ENCODE assay signal across 8 cellular contexts in the genomic region with DNA sequence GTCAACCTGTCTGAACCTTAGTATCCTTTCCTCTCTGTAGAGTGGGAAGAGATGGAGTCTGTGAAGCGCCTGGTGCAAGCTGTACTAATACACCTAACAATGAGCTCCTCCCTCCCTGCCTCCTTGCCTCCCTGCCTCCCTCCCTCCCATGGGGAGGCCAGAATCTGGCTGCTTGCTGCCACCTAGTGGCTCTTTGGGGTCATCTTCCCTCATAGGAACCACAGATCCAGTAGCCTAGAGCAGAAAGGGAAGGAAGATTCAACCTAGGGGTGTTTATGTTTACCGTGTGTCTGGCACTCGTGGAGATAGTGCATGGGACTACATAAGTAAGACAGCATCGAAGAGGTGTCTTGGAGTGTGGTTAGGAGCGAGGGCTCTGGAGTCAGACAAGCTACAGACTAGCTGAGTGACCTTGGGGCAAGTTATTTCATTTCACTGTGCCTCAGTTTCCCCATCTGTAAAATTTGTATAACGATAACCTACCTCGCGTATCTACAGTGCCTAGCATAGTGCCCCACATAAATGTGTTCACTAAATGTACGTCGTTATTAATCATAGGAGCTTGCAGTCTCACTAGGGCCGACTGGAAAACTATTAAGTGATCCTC. TPM values are rescaled to one million over a fixed set of nuclear protein-coding genes. Genes with fewer than 3 reads are reported as not detected.
A peak's percentile ranks its signal among the peaks of the same experiment; 100 is the strongest.
DNase-seq lines count a peak whose midpoint lies in the region; ATAC-seq and TF ChIP-seq lines count a peak whose summit lies in the region.

No MANE protein-coding gene starts in this region.

- in situ Hi-C loops in gastrocnemius medialis (cut with MboI; ENCODE audit: low sequenced_read_pairs in 4 of 4) = loop anchor here in 1 of 4 donors (25.0 kb wide), 1 partner anchor 154 kb away; the partner anchor contains the start of genes FOXM1, RHNO1 and TULP3

- intact Hi-C loops in right cardiac atrium (cut with DNase I) = no loop called here
- intact Hi-C loops in gastrocnemius medialis (cut with DNase I; ENCODE audit: low total_unique reads) = loop anchor here (10.0 kb wide), 1 partner anchor 187 kb away; the partner anchor contains the start of gene TEX52

- TF ChIP-seq CTCF in GM20000 (IDR thresholded peaks at IDR 0.05; ENCODE audit: extremely low read depth, missing control alignments) = peak; percentile 60
- peak; percentile 48 to 79 (median 64) for TF ChIP-seq CTCF in gastrocnemius medialis (IDR thresholded peaks at IDR 0.05 in 4 of 5, conservative IDR thresholded peaks at IDR 0.05 in 1 of 5)

- peaks cover 0 to 27% of the 10 kb centered on the region in 2 donors for H3K36me3 ChIP-seq in gastrocnemius medialis

- H3K4me1 ChIP-seq in right cardiac atrium (ENCODE audit: control insufficient read depth, insufficient read depth, low read length) (no peaks in the 10 kb centered on the region), gastrocnemius medialis (peaks cover 20 to 35% of the 10 kb centered on the region in 2 donors)

- ATAC-seq in right cardiac atrium (peak; percentile 39 to 53), gastrocnemius medialis (peak; percentile 57 to 67), HG03108 (IDR thresholded peaks at IDR 0.05; ENCODE audit: unreplicated experiment) (no peak)

- TF ChIP-seq POLR2A in gastrocnemius medialis (IDR thresholded peaks at IDR 0.05) = no peak

- 69% methylated on average over 11 of the region's 11 CpGs for WGBS in right cardiac atrium

- H3K9me3 ChIP-seq in right cardiac atrium (ENCODE audit: control insufficient read depth, low read length) = no peaks in the 10 kb centered on the region
- H3K9me3 ChIP-seq in gastrocnemius medialis = no peaks in the 10 kb centered on the region

- no peak overlapping the region for H3K27ac ChIP-seq in right cardiac atrium (ENCODE audit: low read length)
- peak overlapping the region in 3 of 4 donors; percentile 4 to 62 (median 39) for H3K27ac ChIP-seq in gastrocnemius medialis

- no peaks in the 10 kb centered on the region for H3K27me3 ChIP-seq in right cardiac atrium (ENCODE audit: control insufficient read depth, insufficient read depth)
- no peaks in the 10 kb centered on the region for H3K27me3 ChIP-seq in gastrocnemius medialis

- DNase-seq in CD1c-positive myeloid dendritic cell (ENCODE audit: extremely low spot score) (peak; percentile 74), GM20000 (ENCODE audit: low spot score) (peak; percentile 85), NCI-H1048 (lab: John Stamatoyannopoulos, UW) (peak; percentile 34), SKM-1 (lab: John Stamatoyannopoulos, UW; ENCODE audit: unreplicated experiment) (peak; percentile 40), amygdala (lab: John Stamatoyannopoulos, UW) (peak in 46 of 56 donors; percentile 8 to 78 (median 52)), right cardiac atrium (peak in 1 of 3 donors; percentile 58), gastrocnemius medialis (peak in 1 of 2 donors; percentile 69)

- H3K4me3 ChIP-seq in right cardiac atrium (ENCODE audit: low read length) (no peak overlapping the region), gastrocnemius medialis (no peak overlapping the region)

RNA-seq across cellular contexts. Expression of gene TSPAN9, which starts 35.5 kb away (rescaled TPM):
- total RNA-seq in right cardiac atrium (100 to 1,000 TPM; 151 to 184 (median 172) TPM), gastrocnemius medialis (1 to 10 TPM; 4.7 to 9.4 (median 7.4) TPM)
- 121 TPM for polyA plus RNA-seq in right cardiac atrium

Comparison
In these comparisons a context has a peak if more than half of its experiments do, and no peak if none do; other contexts are left out.
1. RNA of gene TSPAN9, which starts 35.5 kb away (total RNA-seq): 151 to 184 TPM in right cardiac atrium; 4.7 to 9.4 TPM in gastrocnemius medialis; every median in the first group is over 10 times any median in the second.